1 cellular context compared by ENCODE assay signal in genomic region chr3:46503194-46503924, GRCh38.
TF ChIP-seq lines count a peak whose summit lies in the region.

No MANE protein-coding gene starts in this region.

TF ChIP-seq in GM23338, 12 proteins besides CTCF, POLR2A, EP300 and RAD21 (continued from another document):
- no peak for TF ChIP-seq ZNF462 (CRISPR knock-in tag; IDR thresholded peaks at IDR 0.05)
- TF ChIP-seq EZH2phosphoT487 (IDR thresholded peaks at IDR 0.05; ENCODE audit: unreplicated experiment), result no peak
- TF ChIP-seq, protein P1, sequence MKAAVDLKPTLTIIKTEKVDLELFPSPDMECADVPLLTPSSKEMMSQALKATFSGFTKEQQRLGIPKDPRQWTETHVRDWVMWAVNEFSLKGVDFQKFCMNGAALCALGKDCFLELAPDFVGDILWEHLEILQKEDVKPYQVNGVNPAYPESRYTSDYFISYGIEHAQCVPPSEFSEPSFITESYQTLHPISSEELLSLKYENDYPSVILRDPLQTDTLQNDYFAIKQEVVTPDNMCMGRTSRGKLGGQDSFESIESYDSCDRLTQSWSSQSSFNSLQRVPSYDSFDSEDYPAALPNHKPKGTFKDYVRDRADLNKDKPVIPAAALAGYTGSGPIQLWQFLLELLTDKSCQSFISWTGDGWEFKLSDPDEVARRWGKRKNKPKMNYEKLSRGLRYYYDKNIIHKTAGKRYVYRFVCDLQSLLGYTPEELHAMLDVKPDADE (IDR thresholded peaks at IDR 0.05), result no peak
